Comparison of ENCODE assay signal across 8 cellular contexts in genomic region chr10:6089334-6090219, GRCh38. TPM values are rescaled to one million over a fixed set of nuclear protein-coding genes. Genes with fewer than 3 reads are reported as not detected.
DNase-seq lines count a peak whose midpoint lies in the region; ATAC-seq and TF ChIP-seq lines count a peak whose summit lies in the region.

No MANE protein-coding gene starts in this region.

- peak overlapping the region; percentile 73 for H3K27ac Mint-ChIP-seq in activated naive CD4-positive, alpha-beta T cell treated with anti-CD3 and anti-CD28 coated beads, Interleukin-2, amount 10 ng/mL, durations not matched to agents 7 days and 5 days
- H3K27ac Mint-ChIP-seq in natural killer cell treated with Interleukin-12 subunit alpha and Interleukin-12 subunit beta and Interleukin-15 and Interleukin-18, amount 100 ng/mL, for 72 hours = peak overlapping the region; percentile 65 to 87

- no peaks in the 10 kb centered on the region for H3K9me3 Mint-ChIP-seq in activated naive CD4-positive, alpha-beta T cell treated with anti-CD3 and anti-CD28 coated beads, Interleukin-2, amount 10 ng/mL, durations not matched to agents 7 days and 5 days
- H3K9me3 Mint-ChIP-seq in natural killer cell treated with Interleukin-12 subunit alpha and Interleukin-12 subunit beta and Interleukin-15 and Interleukin-18, amount 100 ng/mL, for 72 hours = no peaks in the 10 kb centered on the region

- H3K4me1 Mint-ChIP-seq in activated naive CD4-positive, alpha-beta T cell treated with anti-CD3 and anti-CD28 coated beads, Interleukin-2, amount 10 ng/mL, durations not matched to agents 7 days and 5 days = peaks cover 76% of the 10 kb centered on the region
- peaks cover 57 to 71% of the 10 kb centered on the region in 2 donors for H3K4me1 Mint-ChIP-seq in natural killer cell treated with Interleukin-12 subunit alpha and Interleukin-12 subunit beta and Interleukin-15 and Interleukin-18, amount 100 ng/mL, for 72 hours (ENCODE audit: low read depth in 2 of 2)

- peak overlapping the region; percentile 98 for H3K4me3 ChIP-seq in SU-DHL-6 (ENCODE audit: insufficient read depth, low read length, poor library complexity, severe bottlenecking)
- H3K4me3 ChIP-seq in epithelial cell of esophagus (ENCODE audit: low read length) = peak overlapping the region; percentile 94

- no peaks in the 10 kb centered on the region for H3K27me3 ChIP-seq in SU-DHL-6 (ENCODE audit: low read length)

- no peak for TF ChIP-seq CTCF in SU-DHL-6 (IDR thresholded peaks at IDR 0.05; ENCODE audit: insufficient read depth, low read length, poor library complexity, severe bottlenecking)
- no peak for TF ChIP-seq CTCF in epithelial cell of esophagus (IDR thresholded peaks at IDR 0.05; ENCODE audit: insufficient read depth, low read depth, low read length, missing control alignments)

- peak; percentile 54 for DNase-seq in activated naive CD4-positive, alpha-beta T cell treated with anti-CD3 and anti-CD28 coated beads, Interleukin-2, amount 10 ng/mL, durations not matched to agents 7 days and 5 days
- no peak for DNase-seq in activated naive CD4-positive, alpha-beta T cell treated with Interleukin-2 at 50 U/mL for 16 hours
- peak; percentile 81 for DNase-seq in epithelial cell of esophagus (ENCODE audit: low read depth)
- no peak for DNase-seq in natural killer cell treated with Interleukin-12 subunit alpha and Interleukin-12 subunit beta and Interleukin-15 and Interleukin-18, amount 100 ng/mL, for 72 hours (ENCODE audit: low spot score)
- no peak for DNase-seq in NCI-H774 (lab: John Stamatoyannopoulos, UW)
- DNase-seq in middle frontal gyrus (ENCODE audit: extremely low spot score, low spot score) = no peak

- H3K9ac ChIP-seq in SU-DHL-6 (ENCODE audit: low read length) = peak overlapping the region; percentile 100

- H3K36me3 ChIP-seq in SU-DHL-6 (ENCODE audit: low read length) = no peaks in the 10 kb centered on the region; the same call in 1 of the 2 replicates

- H3K9me2 ChIP-seq in SU-DHL-6 (replicated peaks; ENCODE audit: insufficient read depth, low read length) = no peaks in the 10 kb centered on the region

- ATAC-seq in HG03064 (IDR thresholded peaks at IDR 0.05; ENCODE audit: low read depth, unreplicated experiment) = peak; percentile 34
- ATAC-seq in natural killer cell treated with Interleukin-12 subunit alpha and Interleukin-12 subunit beta and Interleukin-15 and Interleukin-18, amount 100 ng/mL, for 72 hours = no peak

- H3K4me3 Mint-ChIP-seq in activated naive CD4-positive, alpha-beta T cell treated with anti-CD3 and anti-CD28 coated beads, Interleukin-2, amount 10 ng/mL, durations not matched to agents 7 days and 5 days = peak overlapping the region; percentile 98
- peak overlapping the region; percentile 92 for H3K4me3 Mint-ChIP-seq in natural killer cell treated with Interleukin-12 subunit alpha and Interleukin-12 subunit beta and Interleukin-15 and Interleukin-18, amount 100 ng/mL, for 72 hours

- H3F3A ChIP-seq in SU-DHL-6 (ENCODE audit: insufficient read depth) = peaks cover 28% of the 10 kb centered on the region

- peaks cover 27% of the 10 kb centered on the region for H4K20me1 ChIP-seq in SU-DHL-6 (ENCODE audit: low read depth, low read length)

- no peak overlapping the region for H2AFZ ChIP-seq in SU-DHL-6 (ENCODE audit: low read depth, low read length, severe bottlenecking)

- H3K9me3 ChIP-seq in SU-DHL-6 (ENCODE audit: insufficient read depth, low read length) = no peaks in the 10 kb centered on the region

- H3K36me3 Mint-ChIP-seq in activated naive CD4-positive, alpha-beta T cell treated with anti-CD3 and anti-CD28 coated beads, Interleukin-2, amount 10 ng/mL, durations not matched to agents 7 days and 5 days = peaks cover 25% of the 10 kb centered on the region
- no peaks in the 10 kb centered on the region for H3K36me3 Mint-ChIP-seq in natural killer cell treated with Interleukin-12 subunit alpha and Interleukin-12 subunit beta and Interleukin-15 and Interleukin-18, amount 100 ng/mL, for 72 hours

- CTCF ChIA-PET in activated naive CD4-positive, alpha-beta T cell treated with anti-CD3 and anti-CD28 coated beads, Interleukin-2, amount 10 ng/mL, durations not matched to agents 7 days and 5 days (lab: Charles Lee) = interaction anchor here (0.9 to 3.3 kb wide), 8 partner anchors 17 to 316 kb away, joined by 3 to 15 read pairs (median 4); no protein-coding TSS in a partner anchor

- H3K4me2 ChIP-seq in SU-DHL-6 (ENCODE audit: low read depth, low read length, poor library complexity, severe bottlenecking) = peak overlapping the region; percentile 91

- H3K27ac ChIP-seq in SU-DHL-6 (ENCODE audit: low read depth, low read length) = peak overlapping the region; percentile 73

- H3K79me2 ChIP-seq in SU-DHL-6 (ENCODE audit: insufficient read depth, low read length) = peaks cover 56% of the 10 kb centered on the region

- peaks cover 4% of the 10 kb centered on the region for H3K27me3 Mint-ChIP-seq in activated naive CD4-positive, alpha-beta T cell treated with anti-CD3 and anti-CD28 coated beads, Interleukin-2, amount 10 ng/mL, durations not matched to agents 7 days and 5 days
- H3K27me3 Mint-ChIP-seq in natural killer cell treated with Interleukin-12 subunit alpha and Interleukin-12 subunit beta and Interleukin-15 and Interleukin-18, amount 100 ng/mL, for 72 hours = no peaks in the 10 kb centered on the region

RNA-seq across cellular contexts. Expression of gene RBM17, which starts 0.7 kb away (rescaled TPM):
- 100 to 1,000 TPM; 195 to 294 TPM for total RNA-seq in natural killer cell treated with Interleukin-12 subunit alpha and Interleukin-12 subunit beta and Interleukin-15 and Interleukin-18, amount 100 ng/mL, for 72 hours

RNA-seq across cellular contexts. Expression of gene IL2RA, which starts 27.4 kb away (rescaled TPM):
- 1,000 to 10,000 TPM; 1,064 to 1,187 TPM for total RNA-seq in natural killer cell treated with Interleukin-12 subunit alpha and Interleukin-12 subunit beta and Interleukin-15 and Interleukin-18, amount 100 ng/mL, for 72 hours

Comparison
In these comparisons a context has a peak if more than half of its experiments do, and no peak if none do; other contexts are left out.
1. DNase-seq: peak in activated naive CD4-positive, alpha-beta T cell treated with anti-CD3 and anti-CD28 coated beads, Interleukin-2, amount 10 ng/mL, durations not matched to agents 7 days and 5 days (single experiment) and epithelial cell of esophagus (single experiment); none in activated naive CD4-positive, alpha-beta T cell treated with Interleukin-2 at 50 U/mL for 16 hours (single experiment), natural killer cell treated with Interleukin-12 subunit alpha and Interleukin-12 subunit beta and Interleukin-15 and Interleukin-18, amount 100 ng/mL, for 72 hours (single experiment), NCI-H774 (single experiment) and middle frontal gyrus (single experiment).